8 cellular contexts compared by ENCODE assay signal in the genomic region with DNA sequence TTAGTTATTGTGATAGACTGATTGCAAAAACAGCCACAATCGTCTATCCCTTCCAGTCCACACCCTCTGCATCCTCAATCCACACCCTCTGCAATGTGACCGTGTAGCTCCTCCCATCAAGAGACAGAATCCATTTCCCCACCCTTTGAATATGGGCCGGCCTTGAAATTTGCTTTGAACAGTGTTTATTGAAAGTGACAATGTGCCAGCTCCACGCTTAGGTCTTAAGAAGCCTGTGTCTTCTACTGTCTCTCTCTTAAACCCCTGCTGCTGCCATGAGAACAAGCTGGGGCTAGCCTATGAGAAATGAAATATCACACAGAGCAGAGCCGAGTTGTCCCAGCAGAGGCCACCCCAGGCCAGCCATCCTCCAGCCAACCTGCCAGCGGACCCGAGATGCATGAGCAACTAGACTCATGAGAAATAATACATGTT. TPM values are rescaled to one million over a fixed set of nuclear protein-coding genes. Genes with fewer than 3 reads are reported as not detected.
DNase-seq lines count a peak whose midpoint lies in the region; ATAC-seq and TF ChIP-seq lines count a peak whose summit lies in the region.

No MANE protein-coding gene starts in this region.

- intact Hi-C loops in mammary epithelial cell (cut with micrococcal nuclease) = loop anchor here (1.0 kb wide), 4 partner anchors 41 to 193 kb away; no protein-coding TSS in a partner anchor

- H3K36me3 ChIP-seq in BE2C (no peaks in the 10 kb centered on the region), Loucy (ENCODE audit: insufficient read depth, low read length) (no peaks in the 10 kb centered on the region), mammary epithelial cell (ENCODE audit: insufficient read depth, low read length) (no peaks in the 10 kb centered on the region)

- H3K27me3 ChIP-seq in BE2C (no peaks in the 10 kb centered on the region), Loucy (ENCODE audit: insufficient read depth, low read length, poor library complexity, severe bottlenecking) (no peaks in the 10 kb centered on the region), mammary epithelial cell (ENCODE audit: insufficient read depth, low read length) (no peaks in the 10 kb centered on the region)

- H3K4me3 ChIP-seq in BE2C (ENCODE audit: low read depth, low read length) = no peak overlapping the region
- H3K4me3 ChIP-seq in Loucy (ENCODE audit: low read length, poor library complexity, severe bottlenecking) = peak overlapping the region; percentile 57
- no peak overlapping the region for H3K4me3 ChIP-seq in mammary epithelial cell (replicated peaks in 1 of 3; ENCODE audit: insufficient read depth in 1 of 3, low read depth in 2 of 3, low read length in 3 of 3)

- DNase-seq in BE2C (no peak), mammary epithelial cell (peak; percentile 86), lung microvascular endothelial cell (ENCODE audit: low read depth in 2 of 2) (peak; percentile 75 to 80), putamen (ENCODE audit: low spot score) (no peak)

- no peak for ATAC-seq in GM18907 (IDR thresholded peaks at IDR 0.05; ENCODE audit: unreplicated experiment)
- no peak for ATAC-seq in GM19395 (IDR thresholded peaks at IDR 0.05; ENCODE audit: unreplicated experiment)
- ATAC-seq in GM18861 (IDR thresholded peaks at IDR 0.05; ENCODE audit: unreplicated experiment) = no peak

- H3K79me2 ChIP-seq in Loucy (ENCODE audit: insufficient read depth, low read length) (no peaks in the 10 kb centered on the region), mammary epithelial cell (ENCODE audit: insufficient read depth, low read length) (peaks cover 5% of the 10 kb centered on the region)

- in situ Hi-C loops in mammary epithelial cell (cut with MboI; ENCODE audit: low sequenced_read_pairs in 2 of 2) = no loop called here

- 3% methylated on average over 7 of the region's 7 CpGs for WGBS in mammary epithelial cell (ENCODE audit: low coverage, missing lambda C conversion rate)

- H3F3A ChIP-seq in Loucy (ENCODE audit: low read depth) = peaks cover 9% of the 10 kb centered on the region; the same call in 1 of the 2 replicates

- H3K9me3 ChIP-seq in BE2C (no peaks in the 10 kb centered on the region), Loucy (ENCODE audit: insufficient read depth, low read depth, low read length) (no peaks in the 10 kb centered on the region), mammary epithelial cell (replicated peaks; ENCODE audit: insufficient read depth, low read length) (no peaks in the 10 kb centered on the region)

- H3K9ac ChIP-seq in Loucy (ENCODE audit: low read depth, low read length, poor library complexity, severe bottlenecking) = peak overlapping the region; percentile 80
- H3K9ac ChIP-seq in mammary epithelial cell (ENCODE audit: insufficient read depth, low read length) = peak overlapping the region; percentile 95

- no peaks in the 10 kb centered on the region for H3K9me2 ChIP-seq in Loucy (replicated peaks; ENCODE audit: low read depth, low read length)

- H2AFZ ChIP-seq in Loucy (ENCODE audit: low read length) (no peak overlapping the region), mammary epithelial cell (ENCODE audit: low read depth, low read length) (no peak overlapping the region)

- H3K4me2 ChIP-seq in Loucy (ENCODE audit: low read depth, low read length, poor library complexity, severe bottlenecking) (peak overlapping the region; percentile 79), mammary epithelial cell (ENCODE audit: insufficient read depth, low read depth, low read length) (peak overlapping the region; percentile 76)

- H3K4me1 ChIP-seq in BE2C (no peaks in the 10 kb centered on the region), Loucy (ENCODE audit: insufficient read depth, low read length, poor library complexity, severe bottlenecking) (peaks cover 83% of the 10 kb centered on the region), mammary epithelial cell (ENCODE audit: insufficient read depth, low read length) (peaks cover 79% of the 10 kb centered on the region)

- H3K27ac ChIP-seq in mammary epithelial cell (ENCODE audit: insufficient read depth, low read depth, low read length) = peak overlapping the region; percentile 100

- 0 out of 2 replicates have a peak, but pooled peaks have one; percentile 4 for TF ChIP-seq CTCF in BE2C (IDR thresholded peaks at IDR 0.05; ENCODE audit: low read depth, low read length)
- TF ChIP-seq CTCF in Loucy (conservative IDR thresholded peaks at IDR 0.05; ENCODE audit: low read length) = peak; percentile 52
- TF ChIP-seq CTCF in mammary epithelial cell (conservative IDR thresholded peaks at IDR 0.05 in 1 of 2, IDR thresholded peaks at IDR 0.05 in 1 of 2; ENCODE audit: extremely low read depth in 1 of 2, insufficient read depth in 1 of 2, low read depth in 1 of 2, low read length in 2 of 2) = peak; percentile 57 to 74

- dilution Hi-C loops in mammary epithelial cell (cut with HindIII; ENCODE audit: low sequenced_read_pairs) = loop anchor here (5.0 kb wide), 1 partner anchor 99 kb away; no protein-coding TSS in a partner anchor

- H4K20me1 ChIP-seq in Loucy (ENCODE audit: insufficient read depth, low read length, poor library complexity, severe bottlenecking) (no peaks in the 10 kb centered on the region), mammary epithelial cell (ENCODE audit: insufficient read depth, low read length) (no peaks in the 10 kb centered on the region)

- no TSS peak for BruUV-seq in mammary epithelial cell (replicated peaks; lab: Mats Ljungman, UMichigan)

- CTCF ChIA-PET in mammary epithelial cell (lab: Charles Lee; ENCODE audit: low non-redundant PET) = interaction anchor here (0.6 to 1.1 kb wide), 4 partner anchors 14 to 148 kb away, joined by 3 to 4 read pairs (median 4); no protein-coding TSS in a partner anchor

RNA-seq across cellular contexts. Expression of a gene that starts 22.3 kb away (rescaled TPM):
- 5.7 TPM for polyA plus RNA-seq in BE2C (2012; ENCODE audit: insufficient read depth, insufficient read length, low read depth)
- total RNA-seq in mammary epithelial cell (100 to 1,000 TPM; 163 to 339 TPM), lung microvascular endothelial cell (98.7 and 140 TPM in 2 replicates)
- polyA plus RNA-seq in mammary epithelial cell = 71.2 TPM
- 276 TPM for polyA minus RNA-seq in mammary epithelial cell

Comparison
In these comparisons a context has a peak if more than half of its experiments do, and no peak if none do; other contexts are left out.
1. DNase-seq: peak in mammary epithelial cell (single experiment) and lung microvascular endothelial cell (2 of 2); none in BE2C (single experiment) and putamen (single experiment).
2. CTCF ChIP-seq: peak in every context shown above with its lines; median percentile 66 in mammary epithelial cell; 52 in Loucy; 4 in BE2C.